Comparison of ENCODE assay signal across 35 cellular contexts in the genomic region with DNA sequence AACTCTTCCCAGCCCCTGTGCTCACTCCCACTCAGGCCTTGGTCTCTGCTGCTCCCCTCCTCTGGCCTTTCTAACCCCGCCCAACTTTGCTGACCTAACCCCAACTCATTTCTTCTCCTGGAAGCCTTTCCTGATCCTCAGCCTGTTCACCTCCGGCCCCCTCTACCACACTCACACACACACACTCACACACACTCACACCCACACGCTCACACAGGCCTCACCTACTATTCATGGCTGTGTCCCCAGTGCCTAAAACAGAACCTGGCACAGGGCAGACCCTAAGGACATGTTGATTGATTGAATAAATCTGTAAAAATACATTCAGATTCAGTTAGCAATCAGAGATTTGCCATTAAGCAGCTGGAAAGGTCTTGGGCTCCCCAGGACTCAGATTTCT.
"Had no signal": no experiment of that assay in that cellular context is flagged by ENCODE, and none has a peak within 500 bp of the region (broad histone marks: within the 10 kb centered on the region; RNA-seq: fewer than 3 reads in every experiment).

No MANE protein-coding gene starts in this region.

- H3K9me3 ChIP-seq: MG63 had no signal

- H3K4me3 ChIP-seq: MG63 had no signal

- DNase-seq: Karpas-422, Kasumi-1, MG63, MM.1S, MV-4-11, NCI-H1048, NCI-H1092, NCI-H1092 treated with DMSO at 0.1 percent for 48 hours, NCI-H1105, NCI-H1105 treated with DMSO at 0.1 percent for 48 hours, NCI-H1417, NCI-H1417 treated with DMSO at 0.1 percent for 48 hours, NCI-H1436, NCI-H1436 treated with DMSO at 0.1 percent for 48 hours, NCI-H146, NCI-H1694, NCI-H1694 treated with DMSO at 0.1 percent for 48 hours, NCI-H187, NCI-H187 treated with DMSO at 0.1 percent for 48 hours, NCI-H1930, NCI-H2029, NCI-H2029 treated with DMSO at 0.1 percent for 48 hours, NCI-H2081, NCI-H2081 treated with DMSO at 0.1 percent for 48 hours, NCI-H2107, NCI-H2171, NCI-H2171 treated with DMSO at 0.1 percent for 48 hours, NCI-H2227 treated with DMSO at 0.1 percent for 48 hours, NCI-H226, NCI-H345, NCI-H446, NCI-H446 treated with DMSO at 0.1 percent for 48 hours, NCI-H510A, NCI-H510A treated with DMSO at 0.1 percent for 48 hours, NCI-H524 had no signal

- H3K36me3 ChIP-seq: MG63 had no signal
